ENCODE assay signal across 11 cellular contexts in genomic region chr2:44324971-44325426, GRCh38. TPM values are rescaled to one million over a fixed set of nuclear protein-coding genes. Genes with fewer than 3 reads are reported as not detected.
DNase-seq lines count a peak whose midpoint lies in the region; ATAC-seq and TF ChIP-seq lines count a peak whose summit lies in the region.
"Had no signal": no experiment of that assay in that cellular context is flagged by ENCODE, and none has a peak within 500 bp of the region (broad histone marks: within the 10 kb centered on the region; RNA-seq: fewer than 3 reads in every experiment).

No MANE protein-coding gene starts in this region.

- TF ChIP-seq CTCF in choroid plexus epithelial cell (conservative IDR thresholded peaks at IDR 0.05; ENCODE audit: low read depth, low read length), result no peak
- TF ChIP-seq CTCF in left lung (IDR thresholded peaks at IDR 0.05), result no peak
- TF ChIP-seq CTCF in coronary artery (IDR thresholded peaks at IDR 0.05), result no peak

- no peak overlapping the region for H3K27ac ChIP-seq in left lung
- peak overlapping the region in 1 of 2 donors; percentile 50 for H3K27ac ChIP-seq in coronary artery
- H3K27ac ChIP-seq: skin epidermis had no signal

- intact Hi-C loops in left lung (cut with DNase I), result no loop called here

- no peak overlapping the region for H3K4me3 ChIP-seq in choroid plexus epithelial cell (ENCODE audit: low read depth, low read length)
- H3K4me3 ChIP-seq in left lung, result no peak overlapping the region
- H3K4me3 ChIP-seq in coronary artery, result no peak overlapping the region
- H3K4me3 ChIP-seq: skin epidermis had no signal

- no peaks in the 10 kb centered on the region for H3K4me1 ChIP-seq in left lung

- peak; percentile 57 for DNase-seq in AG08395 (ENCODE audit: low spot score)
- DNase-seq in M059J (ENCODE audit: low read depth), result peak; percentile 63
- DNase-seq in choroid plexus epithelial cell (ENCODE audit: low read depth), result peak; percentile 66
- DNase-seq in left lung, result no peak
- DNase-seq in inferior parietal cortex (ENCODE audit: extremely low spot score), result no peak
- DNase-seq in coronary artery (ENCODE audit: low spot score), result no peak
- DNase-seq in central memory CD4-positive, alpha-beta T cell, result no peak
- no peak for DNase-seq in retina
- DNase-seq: NCI-H1417 treated with DMSO at 0.1 percent for 48 hours had no signal

- no peaks in the 10 kb centered on the region for H3K9me3 ChIP-seq in left lung

- peaks cover 2 to 89% of the 10 kb centered on the region in 2 donors for H3K36me3 ChIP-seq in left lung

- peak; percentile 73 for ATAC-seq in left lung

- no peaks in the 10 kb centered on the region for H3K27me3 ChIP-seq in left lung

RNA-seq across cellular contexts. Expression of gene PREPL, which starts 36.3 kb away (rescaled TPM):
- 23.8 and 31.2 TPM in 2 replicates for total RNA-seq in M059J (2014; rRNA removed; shearing (Covaris generic))
- total RNA-seq in left lung, result 10 to 100 TPM; 46.0 to 55.7 TPM

RNA-seq across cellular contexts. Expression of gene CAMKMT, which starts 36.7 kb away (rescaled TPM):
- 3.4 and 6.2 TPM in 2 replicates for total RNA-seq in M059J (2014; rRNA removed; shearing (Covaris generic))
- 10 to 100 TPM in 1 of 2 donors, 1 to 10 TPM in 1; 8.3 to 17.5 TPM for total RNA-seq in left lung

RNA-seq across cellular contexts. Expression of gene SLC3A1, which starts 49.7 kb away (rescaled TPM):
- not detected in 2 replicates for total RNA-seq in M059J (2014; rRNA removed; shearing (Covaris generic))
- total RNA-seq in left lung, result not detected
- total RNA-seq: glomerular endothelial cell had no signal

Comparison
In these comparisons a context has a peak if more than half of its experiments do, and no peak if none do; other contexts are left out.
1. DNase-seq: peak in AG08395 (single experiment), M059J (single experiment) and choroid plexus epithelial cell (single experiment); none in left lung (0 of 2), inferior parietal cortex (single experiment), coronary artery (single experiment), central memory CD4-positive, alpha-beta T cell (single experiment) and retina (single experiment).